8 cellular contexts compared by ENCODE assay signal in genomic region chr11:33716236-33716635, GRCh38. TPM values are rescaled to one million over a fixed set of nuclear protein-coding genes. Genes with fewer than 3 reads are reported as not detected.
DNase-seq lines count a peak whose midpoint lies in the region; ATAC-seq and TF ChIP-seq lines count a peak whose summit lies in the region.

No MANE protein-coding gene starts in this region.

- peaks cover 13% of the 10 kb centered on the region for H3K36me3 Mint-ChIP-seq in activated CD8-positive, alpha-beta T cell treated with anti-CD3 and anti-CD28 coated beads for 36 hours (ENCODE audit: low read depth)
- H3K36me3 Mint-ChIP-seq in activated CD8-positive, alpha-beta T cell treated with anti-CD3 and anti-CD28 coated beads, Interleukin-2, amount 10 ng/mL, durations not matched to agents 7 days and 5 days (ENCODE audit: low read depth) = peaks cover 10% of the 10 kb centered on the region

- no peak for TF ChIP-seq POLR2A in transverse colon (IDR thresholded peaks at IDR 0.05)
- TF ChIP-seq POLR2A in GM18505 (IDR thresholded peaks at IDR 0.05; ENCODE audit: borderline replicate concordance, extremely low read depth, insufficient read depth, insufficient read length) = no peak

- peaks cover under 1% of the 10 kb centered on the region for H3K4me1 Mint-ChIP-seq in activated CD8-positive, alpha-beta T cell treated with anti-CD3 and anti-CD28 coated beads for 36 hours (ENCODE audit: low read depth)
- peaks cover 11% of the 10 kb centered on the region for H3K4me1 Mint-ChIP-seq in activated CD8-positive, alpha-beta T cell treated with anti-CD3 and anti-CD28 coated beads, Interleukin-2, amount 10 ng/mL, durations not matched to agents 7 days and 5 days (ENCODE audit: low read depth)

- no peak overlapping the region for H3K27ac Mint-ChIP-seq in activated CD8-positive, alpha-beta T cell treated with anti-CD3 and anti-CD28 coated beads for 36 hours
- no peak overlapping the region for H3K27ac Mint-ChIP-seq in activated CD8-positive, alpha-beta T cell treated with anti-CD3 and anti-CD28 coated beads, Interleukin-2, amount 10 ng/mL, durations not matched to agents 7 days and 5 days

- H3K4me3 ChIP-seq in foreskin fibroblast (ENCODE audit: low read depth in 1 of 2, low read length in 2 of 2) = no peak overlapping the region
- H3K4me3 ChIP-seq in transverse colon = no peak overlapping the region

- H3K4me3 Mint-ChIP-seq in activated CD8-positive, alpha-beta T cell treated with anti-CD3 and anti-CD28 coated beads for 36 hours = no peak overlapping the region
- no peak overlapping the region for H3K4me3 Mint-ChIP-seq in activated CD8-positive, alpha-beta T cell treated with anti-CD3 and anti-CD28 coated beads, Interleukin-2, amount 10 ng/mL, durations not matched to agents 7 days and 5 days

- peak; percentile 21 for TF ChIP-seq CTCF in activated CD8-positive, alpha-beta T cell treated with anti-CD3 and anti-CD28 coated beads for 36 hours (IDR thresholded peaks at IDR 0.05)
- TF ChIP-seq CTCF in foreskin fibroblast (IDR thresholded peaks at IDR 0.05; ENCODE audit: low read depth, low read length) = peak; percentile 28
- TF ChIP-seq CTCF in transverse colon (IDR thresholded peaks at IDR 0.05) = peak in 1 of 5 experiments; percentile 24

- peak; percentile 66 for ATAC-seq in activated CD8-positive, alpha-beta T cell treated with anti-CD3 and anti-CD28 coated beads for 36 hours
- ATAC-seq in activated CD8-positive, alpha-beta T cell treated with anti-CD3 and anti-CD28 coated beads, Interleukin-2, amount 10 ng/mL, durations not matched to agents 7 days and 5 days = no peak
- ATAC-seq in GM18505 (IDR thresholded peaks at IDR 0.05; ENCODE audit: unreplicated experiment) = no peak

- CTCF ChIA-PET in activated CD8-positive, alpha-beta T cell treated with anti-CD3 and anti-CD28 coated beads for 36 hours (lab: Charles Lee) = interaction anchor here (0.7 to 8.6 kb wide), 19 partner anchors 8 to 353 kb away, joined by 3 to 108 read pairs (median 5); no protein-coding TSS in a partner anchor
- CTCF ChIA-PET in activated CD8-positive, alpha-beta T cell treated with anti-CD3 and anti-CD28 coated beads, Interleukin-2, amount 10 ng/mL, durations not matched to agents 7 days and 5 days (lab: Charles Lee) = interaction anchor here (0.8 to 4.0 kb wide), 18 partner anchors 8 to 116 kb away, joined by 3 to 58 read pairs (median 4); partner anchors contain the start of genes C11orf91 and CD59

- TF ChIP-seq EP300 in transverse colon (IDR thresholded peaks at IDR 0.05; ENCODE audit: low read depth) = no peak

- in situ Hi-C loops in transverse colon (cut with MboI; ENCODE audit: low pct_ligation_motif_present in 1 of 4, low pct_unique_long_range_greater_than_20kb in 1 of 4, low sequenced_read_pairs in 3 of 4) = no loop called here

- peak overlapping the region; percentile 4 to 26 (median 18) for H3K27ac ChIP-seq in transverse colon

- peaks cover 0 to 34% (median 22%) of the 10 kb centered on the region in 4 donors for H3K4me1 ChIP-seq in transverse colon

- H3K27me3 ChIP-seq in transverse colon = no peaks in the 10 kb centered on the region

- 56% methylated on average over 2 of the region's 2 CpGs; no CpG with 5 or more reads in 1 of the 2 donors for WGBS in transverse colon (ENCODE audit: low coverage in 1 of 2), 2 donors

- H3K9me3 Mint-ChIP-seq in activated CD8-positive, alpha-beta T cell treated with anti-CD3 and anti-CD28 coated beads for 36 hours = no peaks in the 10 kb centered on the region
- no peaks in the 10 kb centered on the region for H3K9me3 Mint-ChIP-seq in activated CD8-positive, alpha-beta T cell treated with anti-CD3 and anti-CD28 coated beads, Interleukin-2, amount 10 ng/mL, durations not matched to agents 7 days and 5 days (ENCODE audit: insufficient read depth)

- no peaks in the 10 kb centered on the region for H3K27me3 Mint-ChIP-seq in activated CD8-positive, alpha-beta T cell treated with anti-CD3 and anti-CD28 coated beads for 36 hours
- no peaks in the 10 kb centered on the region for H3K27me3 Mint-ChIP-seq in activated CD8-positive, alpha-beta T cell treated with anti-CD3 and anti-CD28 coated beads, Interleukin-2, amount 10 ng/mL, durations not matched to agents 7 days and 5 days (ENCODE audit: low read depth)

- POLR2A ChIA-PET in activated CD8-positive, alpha-beta T cell treated with anti-CD3 and anti-CD28 coated beads for 36 hours (lab: Charles Lee) = interaction anchor here (1.5 kb wide), 1 partner anchor 24 kb away, joined by 3 read pairs; no protein-coding TSS in a partner anchor
- POLR2A ChIA-PET in activated CD8-positive, alpha-beta T cell treated with anti-CD3 and anti-CD28 coated beads, Interleukin-2, amount 10 ng/mL, durations not matched to agents 7 days and 5 days (lab: Charles Lee) = interaction anchor here (0.5 to 1.8 kb wide), 2 partner anchors 19 to 916 kb away, joined by 3 to 6 read pairs; no protein-coding TSS in a partner anchor

- peak; percentile 53 for DNase-seq in activated CD8-positive, alpha-beta T cell treated with anti-CD3 and anti-CD28 coated beads for 36 hours
- no peak for DNase-seq in activated CD8-positive, alpha-beta T cell treated with anti-CD3 and anti-CD28 coated beads, Interleukin-2, amount 10 ng/mL, durations not matched to agents 7 days and 5 days
- DNase-seq in RPMI7951 (ENCODE audit: low read depth) (peak; percentile 46), foreskin fibroblast (peak in 1 of 2 donors; percentile 58), transverse colon (no peak), A172 (ENCODE audit: low spot score) (no peak), occipital lobe (lab: John Stamatoyannopoulos, UW) (no peak)

- intact Hi-C loops in activated CD8-positive, alpha-beta T cell treated with anti-CD3 and anti-CD28 coated beads for 36 hours (cut with micrococcal nuclease) = loop anchor here (2.0 kb wide), 1 partner anchor 27 kb away; no protein-coding TSS in a partner anchor
- intact Hi-C loops in transverse colon (cut with DNase I; ENCODE audit: low total_unique reads) = no loop called here

- H3K36me3 ChIP-seq in transverse colon = peaks cover 0 to 33% (median 14%) of the 10 kb centered on the region in 4 donors

- H3K9me3 ChIP-seq in transverse colon = no peaks in the 10 kb centered on the region

RNA-seq across cellular contexts. Expression of gene C11orf91, which starts 15.6 kb away (rescaled TPM):
- not detected for total RNA-seq in activated CD8-positive, alpha-beta T cell treated with anti-CD3 and anti-CD28 coated beads for 36 hours
- total RNA-seq in activated CD8-positive, alpha-beta T cell treated with anti-CD3 and anti-CD28 coated beads, Interleukin-2, amount 10 ng/mL, durations not matched to agents 7 days and 5 days = not detected
- total RNA-seq in RPMI7951 (2014; rRNA removed; shearing (Covaris generic)) = not detected in 2 replicates
- total RNA-seq in transverse colon (not detected), occipital lobe (not detected)
- total RNA-seq in A172 (2014; rRNA removed; shearing (Covaris generic)) = not detected in 2 replicates

RNA-seq across cellular contexts. Expression of gene CD59, which starts 20.0 kb away (rescaled TPM):
- total RNA-seq in activated CD8-positive, alpha-beta T cell treated with anti-CD3 and anti-CD28 coated beads for 36 hours = 10 to 100 TPM; 36.0 to 36.1 TPM
- total RNA-seq in activated CD8-positive, alpha-beta T cell treated with anti-CD3 and anti-CD28 coated beads, Interleukin-2, amount 10 ng/mL, durations not matched to agents 7 days and 5 days = 10 to 100 TPM; 33.7 to 35.1 TPM
- 118 TPM in 2 replicates for total RNA-seq in RPMI7951 (2014; rRNA removed; shearing (Covaris generic))
- 100 to 1,000 TPM in 3 of 4 donors, 10 to 100 TPM in 1; 64.7 to 213 (median 170) TPM for total RNA-seq in transverse colon
- total RNA-seq in A172 (2014; rRNA removed; shearing (Covaris generic)) = 615 and 682 TPM in 2 replicates
- 42.7 TPM for total RNA-seq in occipital lobe

RNA-seq across cellular contexts. Expression of gene FBXO3, which starts 58.1 kb away (rescaled TPM):
- total RNA-seq in activated CD8-positive, alpha-beta T cell treated with anti-CD3 and anti-CD28 coated beads for 36 hours = 10 to 100 TPM in 1 of 2 experiments, 1 to 10 TPM in 1; 9.0 to 11.5 TPM
- total RNA-seq in activated CD8-positive, alpha-beta T cell treated with anti-CD3 and anti-CD28 coated beads, Interleukin-2, amount 10 ng/mL, durations not matched to agents 7 days and 5 days = 10 to 100 TPM; 15.1 to 16.8 TPM
- 35.7 and 41.2 TPM in 2 replicates for total RNA-seq in RPMI7951 (2014; rRNA removed; shearing (Covaris generic))
- total RNA-seq in transverse colon = 10 to 100 TPM in 3 of 4 donors, 1 to 10 TPM in 1; 9.0 to 48.5 (median 30.7) TPM
- total RNA-seq in A172 (2014; rRNA removed; shearing (Covaris generic)) = 64.8 and 66.4 TPM in 2 replicates
- total RNA-seq in occipital lobe = 93.9 TPM

Comparison
In these comparisons a context has a peak if more than half of its experiments do, and no peak if none do; other contexts are left out.
1. DNase-seq: peak in activated CD8-positive, alpha-beta T cell treated with anti-CD3 and anti-CD28 coated beads for 36 hours (single experiment) and RPMI7951 (single experiment); none in activated CD8-positive, alpha-beta T cell treated with anti-CD3 and anti-CD28 coated beads, Interleukin-2, amount 10 ng/mL, durations not matched to agents 7 days and 5 days (single experiment), transverse colon (single experiment), A172 (single experiment) and occipital lobe (single experiment).